Comparison of ENCODE assay signal across 8 cellular contexts in the genomic region with DNA sequence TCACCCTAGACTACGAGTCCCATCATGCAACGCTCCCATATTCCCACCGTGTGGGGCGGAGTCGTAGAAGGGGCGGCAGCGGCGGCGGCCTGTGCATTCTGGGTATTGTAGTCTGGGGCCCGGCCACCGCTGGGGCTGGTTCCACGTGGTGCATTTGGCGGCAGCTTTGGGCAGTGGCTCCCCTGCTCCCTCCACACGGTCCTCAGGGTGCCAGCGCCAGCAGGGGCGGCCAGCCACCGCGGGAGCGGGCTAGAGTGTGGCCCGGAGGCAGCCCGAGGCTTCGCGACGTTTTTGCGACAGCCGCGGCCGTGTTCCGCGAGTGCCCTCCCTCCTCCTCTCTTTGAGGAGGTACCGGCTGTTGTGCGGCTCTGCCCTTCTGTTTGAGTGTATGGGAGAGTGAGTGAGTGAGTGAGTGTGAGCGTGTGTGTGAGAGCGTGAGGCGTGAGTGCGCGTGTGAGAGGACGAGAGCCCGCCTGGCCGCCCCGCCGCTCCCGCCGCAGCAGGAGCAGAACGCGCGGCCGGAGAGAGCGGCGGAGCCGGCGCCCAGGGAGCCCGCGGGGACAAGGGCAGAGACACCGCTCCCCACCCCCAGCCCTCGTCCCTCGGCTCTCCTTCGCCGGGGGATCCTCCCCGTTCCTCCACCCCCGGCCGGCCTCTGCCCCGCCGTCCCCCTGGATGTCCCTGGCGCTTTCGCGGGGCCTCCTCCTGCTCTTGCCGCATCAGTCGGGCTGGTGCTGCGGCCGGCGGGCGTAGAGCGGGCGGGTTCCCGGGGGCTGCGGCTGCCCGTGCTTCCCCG. TPM values are rescaled to one million over a fixed set of nuclear protein-coding genes. Genes with fewer than 3 reads are reported as not detected.
DNase-seq lines count a peak whose midpoint lies in the region; ATAC-seq, FAIRE-seq and TF ChIP-seq lines count a peak whose summit lies in the region.

A gene (plus strand): TSS at position 343 of the 796 bp plus-strand sequence. CDS start 513 bp downstream, outside the sequence.

- FAIRE-seq in kidney (lab: Jason Lieb, UNC): no peak

- no peaks in the 10 kb centered on the region for H3K9me3 ChIP-seq in kidney (ENCODE audit: control insufficient read depth in 1 of 2, low read length in 2 of 2)

- peak within 1 kb of the TSS; percentile 65 to 77 for H3K9ac ChIP-seq in kidney (ENCODE audit: low read length in 2 of 2)

- ATAC-seq in HG03439 (IDR thresholded peaks at IDR 0.05; ENCODE audit: unreplicated experiment): peak; percentile 90

- TF ChIP-seq CTCF in kidney (IDR thresholded peaks at IDR 0.05; ENCODE audit: borderline replicate concordance, extremely low read depth, insufficient read depth): no peak

- no peaks in the 10 kb centered on the region for H3K36me3 ChIP-seq in kidney (ENCODE audit: control insufficient read depth in 1 of 2, insufficient read depth in 2 of 2, low read length in 2 of 2)

- DNase-seq in Ammon's horn (ENCODE audit: low spot score) (peak; percentile 93), GM19238 (ENCODE audit: insufficient read length, low spot score) (peak; percentile 67), NCI-H510A (lab: John Stamatoyannopoulos, UW) (peak; percentile 89), cerebellum (ENCODE audit: low spot score) (peak; percentile 88), kidney (peak; percentile 94)
- DNase-seq in activated CD4-positive, alpha-beta T cell treated with anti-CD3 and anti-CD28 coated beads for 1 hour: peak; percentile 79
- DNase-seq in stimulated activated CD4-positive, alpha-beta T cell treated with anti-CD3 and anti-CD28 coated beads, Interleukin-15, amount 100 ng/mL, for 1 hour (ENCODE audit: low read depth in 1 of 2, low spot score in 1 of 2): peak; percentile 75 to 76

- peak within 1 kb of the TSS; percentile 96 to 98 for H3K27ac ChIP-seq in kidney (ENCODE audit: low read depth in 2 of 2, low read length in 2 of 2)

- peak within 1 kb of the TSS; percentile 80 to 83 for H3K4me3 ChIP-seq in kidney (ENCODE audit: low read length in 2 of 2)

- peaks cover 0 to 4% of the 10 kb centered on the region in 2 donors for H3K4me1 ChIP-seq in kidney (ENCODE audit: control insufficient read depth in 1 of 2, insufficient read depth in 1 of 2, low read depth in 1 of 2, low read length in 2 of 2)

- intact Hi-C loops in kidney (cut with DNase I): no loop called here

RNA-seq across cellular contexts. Expression of the gene that starts here (rescaled TPM):
- total RNA-seq in cerebellum (38.8 TPM), kidney (10.4 TPM)
- polyA plus RNA-seq in kidney (ENCODE audit: insufficient read depth, low read depth, low replicate concordance): 11.2 TPM

Comparison
In these comparisons a context has a peak if more than half of its experiments do, and no peak if none do; other contexts are left out.
1. Peak in every context shown above with its lines: DNase-seq, ATAC-seq, H3K4me3 ChIP-seq and H3K27ac ChIP-seq.